Comparison of ENCODE assay signal across 20 cellular contexts in genomic region chr10:120195984-120196712, GRCh38.
"Had no signal": no experiment of that assay in that cellular context is flagged by ENCODE, and none has a peak within 500 bp of the region (broad histone marks: within the 10 kb centered on the region; RNA-seq: fewer than 3 reads in every experiment).

No MANE protein-coding gene starts in this region.

- H3K27me3 Mint-ChIP-seq: activated CD8-positive, alpha-beta T cell treated with anti-CD3 and anti-CD28 coated beads for 36 hours; activated naive CD4-positive, alpha-beta T cell treated with anti-CD3 and anti-CD28 coated beads, Interleukin-2, amount 50 U/mL, for 24 hours; central memory CD8-positive, alpha-beta T cell had no signal

- H3K27ac ChIP-seq: ascending aorta, body of pancreas had no signal

- H3K4me1 ChIP-seq: ascending aorta, body of pancreas had no signal

- H3K4me3 Mint-ChIP-seq: activated CD8-positive, alpha-beta T cell treated with anti-CD3 and anti-CD28 coated beads for 36 hours; activated naive CD4-positive, alpha-beta T cell treated with anti-CD3 and anti-CD28 coated beads, Interleukin-2, amount 50 U/mL, for 24 hours; activated T-cell treated with anti-CD3 and anti-CD28 coated beads, Interleukin-2, amount 50 U/mL, for 72 hours; central memory CD8-positive, alpha-beta T cell; T-helper 1 cell treated with Interleukin-12 subunit alpha and Interleukin-12 subunit beta and Interleukin-4 antibody, amounts not matched to agents 30 μg/mL and 1 μg/mL, for 36 hours had no signal

- H3K36me3 ChIP-seq: ascending aorta, MG63 had no signal

- ATAC-seq: activated CD4-positive, CD25-positive, alpha-beta regulatory T cell treated with anti-CD3 and anti-CD28 coated beads, Interleukin-2, amount 50 U/mL, for 24 hours; activated CD8-positive, alpha-beta T cell treated with anti-CD3 and anti-CD28 coated beads for 36 hours; activated T-cell treated with anti-CD3 and anti-CD28 coated beads, Interleukin-2, amount 50 U/mL, for 72 hours; body of pancreas; PC-3 had no signal

- H3K27ac Mint-ChIP-seq: activated CD8-positive, alpha-beta T cell treated with anti-CD3 and anti-CD28 coated beads for 36 hours; activated naive CD4-positive, alpha-beta T cell treated with anti-CD3 and anti-CD28 coated beads, Interleukin-2, amount 50 U/mL, for 24 hours; activated T-cell treated with anti-CD3 and anti-CD28 coated beads, Interleukin-2, amount 50 U/mL, for 72 hours; T-helper 1 cell treated with Interleukin-12 subunit alpha and Interleukin-12 subunit beta and Interleukin-4 antibody, amounts not matched to agents 30 μg/mL and 1 μg/mL, for 36 hours had no signal

- H3K9me3 ChIP-seq: ascending aorta, body of pancreas, MG63 had no signal

- DNase-seq: activated CD4-positive, alpha-beta T cell treated with anti-CD3 and anti-CD28 coated beads for 4 hours; activated CD8-positive, alpha-beta memory T cell treated with anti-CD3 and anti-CD28 coated beads, Interleukin-2, amount 50 U/mL, for 4 hours; activated CD8-positive, alpha-beta T cell treated with anti-CD3 and anti-CD28 coated beads for 36 hours; activated naive CD4-positive, alpha-beta T cell; activated T-cell treated with anti-CD3 and anti-CD28 coated beads, Interleukin-2, amount 50 U/mL, for 72 hours; body of pancreas; MG63; MV-4-11; NCI-H1105; NCI-H1436; NCI-H1694 treated with DMSO at 0.1 percent for 48 hours; NCI-H2029 treated with DMSO at 0.1 percent for 48 hours; NCI-H510A treated with DMSO at 0.1 percent for 48 hours; PC-3; SHP77 treated with DMSO at 0.1 percent for 48 hours had no signal

- H3K36me3 Mint-ChIP-seq: activated naive CD4-positive, alpha-beta T cell treated with anti-CD3 and anti-CD28 coated beads, Interleukin-2, amount 50 U/mL, for 24 hours had no signal

- H3K27me3 ChIP-seq: ascending aorta, body of pancreas, MG63 had no signal

- H3K4me1 Mint-ChIP-seq: activated naive CD4-positive, alpha-beta T cell treated with anti-CD3 and anti-CD28 coated beads, Interleukin-2, amount 50 U/mL, for 24 hours; central memory CD8-positive, alpha-beta T cell had no signal

- H3K9me3 Mint-ChIP-seq: activated CD8-positive, alpha-beta T cell treated with anti-CD3 and anti-CD28 coated beads for 36 hours; activated naive CD4-positive, alpha-beta T cell treated with anti-CD3 and anti-CD28 coated beads, Interleukin-2, amount 50 U/mL, for 24 hours; activated T-cell treated with anti-CD3 and anti-CD28 coated beads, Interleukin-2, amount 50 U/mL, for 72 hours; central memory CD8-positive, alpha-beta T cell; T-helper 1 cell treated with Interleukin-12 subunit alpha and Interleukin-12 subunit beta and Interleukin-4 antibody, amounts not matched to agents 30 μg/mL and 1 μg/mL, for 36 hours had no signal

- H3K4me3 ChIP-seq: ascending aorta, body of pancreas, MG63 had no signal
